3 cellular contexts compared by ENCODE assay signal in the genomic region with DNA sequence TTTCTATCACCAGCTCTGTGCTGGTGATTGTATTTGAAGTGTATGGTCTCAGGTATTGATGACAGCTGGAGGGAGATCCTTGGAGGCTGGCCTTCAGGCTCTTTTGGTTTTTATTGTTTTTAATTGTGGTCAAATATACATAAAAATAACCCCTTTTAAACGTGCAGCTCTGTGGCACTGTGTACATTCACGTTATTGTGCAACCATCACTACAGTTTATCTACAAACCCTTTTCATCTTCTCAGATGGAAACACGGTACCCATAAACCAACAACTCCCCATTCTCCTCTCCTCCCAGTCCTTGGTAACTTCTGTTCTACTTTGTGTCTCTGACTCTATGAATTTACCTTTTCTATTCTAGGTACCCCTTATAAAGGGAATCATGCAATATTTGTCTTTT.
TF ChIP-seq lines count a peak whose summit lies in the region.

No MANE protein-coding gene starts in this region.

TF ChIP-seq in SK-N-SH, 30 proteins besides CTCF, POLR2A, EP300 and RAD21:
- TF ChIP-seq, protein P1, sequence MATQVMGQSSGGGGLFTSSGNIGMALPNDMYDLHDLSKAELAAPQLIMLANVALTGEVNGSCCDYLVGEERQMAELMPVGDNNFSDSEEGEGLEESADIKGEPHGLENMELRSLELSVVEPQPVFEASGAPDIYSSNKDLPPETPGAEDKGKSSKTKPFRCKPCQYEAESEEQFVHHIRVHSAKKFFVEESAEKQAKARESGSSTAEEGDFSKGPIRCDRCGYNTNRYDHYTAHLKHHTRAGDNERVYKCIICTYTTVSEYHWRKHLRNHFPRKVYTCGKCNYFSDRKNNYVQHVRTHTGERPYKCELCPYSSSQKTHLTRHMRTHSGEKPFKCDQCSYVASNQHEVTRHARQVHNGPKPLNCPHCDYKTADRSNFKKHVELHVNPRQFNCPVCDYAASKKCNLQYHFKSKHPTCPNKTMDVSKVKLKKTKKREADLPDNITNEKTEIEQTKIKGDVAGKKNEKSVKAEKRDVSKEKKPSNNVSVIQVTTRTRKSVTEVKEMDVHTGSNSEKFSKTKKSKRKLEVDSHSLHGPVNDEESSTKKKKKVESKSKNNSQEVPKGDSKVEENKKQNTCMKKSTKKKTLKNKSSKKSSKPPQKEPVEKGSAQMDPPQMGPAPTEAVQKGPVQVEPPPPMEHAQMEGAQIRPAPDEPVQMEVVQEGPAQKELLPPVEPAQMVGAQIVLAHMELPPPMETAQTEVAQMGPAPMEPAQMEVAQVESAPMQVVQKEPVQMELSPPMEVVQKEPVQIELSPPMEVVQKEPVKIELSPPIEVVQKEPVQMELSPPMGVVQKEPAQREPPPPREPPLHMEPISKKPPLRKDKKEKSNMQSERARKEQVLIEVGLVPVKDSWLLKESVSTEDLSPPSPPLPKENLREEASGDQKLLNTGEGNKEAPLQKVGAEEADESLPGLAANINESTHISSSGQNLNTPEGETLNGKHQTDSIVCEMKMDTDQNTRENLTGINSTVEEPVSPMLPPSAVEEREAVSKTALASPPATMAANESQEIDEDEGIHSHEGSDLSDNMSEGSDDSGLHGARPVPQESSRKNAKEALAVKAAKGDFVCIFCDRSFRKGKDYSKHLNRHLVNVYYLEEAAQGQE (IDR thresholded peaks at IDR 0.05; ENCODE audit: low read depth, low read length), result no peak
- no peak for TF ChIP-seq PBX3 (IDR thresholded peaks at IDR 0.05)
- no peak for TF ChIP-seq JUND (IDR thresholded peaks at IDR 0.05)
- TF ChIP-seq MAX (IDR thresholded peaks at IDR 0.05; ENCODE audit: low read depth), result no peak
- TF ChIP-seq YY1 (IDR thresholded peaks at IDR 0.05; ENCODE audit: low read depth), result no peak
- no peak for TF ChIP-seq CHD2 (IDR thresholded peaks at IDR 0.05; ENCODE audit: low read length, partially characterized antibody)
- TF ChIP-seq FOSL2 (IDR thresholded peaks at IDR 0.05; ENCODE audit: borderline replicate concordance, low read depth), result no peak
- TF ChIP-seq GABPA (IDR thresholded peaks at IDR 0.05; ENCODE audit: low read depth), result no peak
- TF ChIP-seq MEF2A (IDR thresholded peaks at IDR 0.05; ENCODE audit: borderline replicate concordance, low read depth), result no peak
- TF ChIP-seq RFX5 (IDR thresholded peaks at IDR 0.05; ENCODE audit: low read length), result no peak
- no peak for TF ChIP-seq FOXJ3 (CRISPR knock-in tag; IDR thresholded peaks at IDR 0.05)
- TF ChIP-seq USF2 (IDR thresholded peaks at IDR 0.05; ENCODE audit: borderline replicate concordance, low read depth, low read length), result no peak
TF ChIP-seq in SK-N-SH: peak in this region for 0.

TF ChIP-seq in SK-N-SH treated with all-trans-retinoic acid at 6 μM for 48 hours, 23 proteins besides CTCF, POLR2A, EP300 and RAD21:
- TF ChIP-seq ARNTL (CRISPR knock-in tag; IDR thresholded peaks at IDR 0.05; ENCODE audit: borderline replicate concordance, low read depth), result no peak
- no peak for TF ChIP-seq ZFP3 (CRISPR knock-in tag; IDR thresholded peaks at IDR 0.05)
- TF ChIP-seq ZNF70 (CRISPR knock-in tag; IDR thresholded peaks at IDR 0.05), result no peak
- TF ChIP-seq ESRRG (CRISPR knock-in tag; IDR thresholded peaks at IDR 0.05), result no peak
- TF ChIP-seq ZNF8 (CRISPR knock-in tag; IDR thresholded peaks at IDR 0.05), result no peak
- no peak for TF ChIP-seq ZFP30 (CRISPR knock-in tag; IDR thresholded peaks at IDR 0.05)
TF ChIP-seq in SK-N-SH treated with all-trans-retinoic acid at 6 μM for 48 hours: peak in this region for 0.

TF ChIP-seq in HCT116, 20 proteins besides CTCF, POLR2A, EP300 and RAD21:
- TF ChIP-seq ELF1 (IDR thresholded peaks at IDR 0.05; ENCODE audit: borderline replicate concordance, low read depth), result no peak
- TF ChIP-seq YY1 (IDR thresholded peaks at IDR 0.05; ENCODE audit: extremely low read depth, insufficient replicate concordance, low read depth, low read length), result no peak
- TF ChIP-seq JUND (IDR thresholded peaks at IDR 0.05), result no peak
- no peak for TF ChIP-seq ZNF274 (IDR thresholded peaks at IDR 0.05; ENCODE audit: low read depth, low read length)
- TF ChIP-seq ZBTB33 (IDR thresholded peaks at IDR 0.05; ENCODE audit: extremely low read depth, insufficient replicate concordance, low read length), result no peak
- TF ChIP-seq ZFX (IDR thresholded peaks at IDR 0.05), result no peak
- no peak for TF ChIP-seq TCF7L2 (IDR thresholded peaks at IDR 0.05; ENCODE audit: borderline replicate concordance, extremely low read depth, insufficient read depth, insufficient read length)
- TF ChIP-seq SIN3A (IDR thresholded peaks at IDR 0.05; ENCODE audit: low read depth), result no peak
- TF ChIP-seq EGR1 (IDR thresholded peaks at IDR 0.05; ENCODE audit: low read depth), result no peak
- no peak for TF ChIP-seq CBX3 (IDR thresholded peaks at IDR 0.05; ENCODE audit: low read depth)
- TF ChIP-seq EZH2phosphoT487 (IDR thresholded peaks at IDR 0.05; ENCODE audit: borderline replicate concordance), result no peak
- TF ChIP-seq EZH2 (IDR thresholded peaks at IDR 0.05), result no peak
- no peak for TF ChIP-seq POLR2AphosphoS5 (IDR thresholded peaks at IDR 0.05; ENCODE audit: low read depth, low read length)
- TF ChIP-seq, protein P2, sequence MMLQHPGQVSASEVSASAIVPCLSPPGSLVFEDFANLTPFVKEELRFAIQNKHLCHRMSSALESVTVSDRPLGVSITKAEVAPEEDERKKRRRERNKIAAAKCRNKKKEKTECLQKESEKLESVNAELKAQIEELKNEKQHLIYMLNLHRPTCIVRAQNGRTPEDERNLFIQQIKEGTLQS (IDR thresholded peaks at IDR 0.05), result no peak
- no peak for TF ChIP-seq FOSL1 (IDR thresholded peaks at IDR 0.05; ENCODE audit: low read depth)
- TF ChIP-seq MAX (IDR thresholded peaks at IDR 0.05), result no peak
- TF ChIP-seq, protein P1 (IDR thresholded peaks at IDR 0.05; ENCODE audit: low read depth), result no peak
TF ChIP-seq in HCT116: peak in this region for 0.
